Comparison of ENCODE assay signal across 8 cellular contexts in the genomic region with DNA sequence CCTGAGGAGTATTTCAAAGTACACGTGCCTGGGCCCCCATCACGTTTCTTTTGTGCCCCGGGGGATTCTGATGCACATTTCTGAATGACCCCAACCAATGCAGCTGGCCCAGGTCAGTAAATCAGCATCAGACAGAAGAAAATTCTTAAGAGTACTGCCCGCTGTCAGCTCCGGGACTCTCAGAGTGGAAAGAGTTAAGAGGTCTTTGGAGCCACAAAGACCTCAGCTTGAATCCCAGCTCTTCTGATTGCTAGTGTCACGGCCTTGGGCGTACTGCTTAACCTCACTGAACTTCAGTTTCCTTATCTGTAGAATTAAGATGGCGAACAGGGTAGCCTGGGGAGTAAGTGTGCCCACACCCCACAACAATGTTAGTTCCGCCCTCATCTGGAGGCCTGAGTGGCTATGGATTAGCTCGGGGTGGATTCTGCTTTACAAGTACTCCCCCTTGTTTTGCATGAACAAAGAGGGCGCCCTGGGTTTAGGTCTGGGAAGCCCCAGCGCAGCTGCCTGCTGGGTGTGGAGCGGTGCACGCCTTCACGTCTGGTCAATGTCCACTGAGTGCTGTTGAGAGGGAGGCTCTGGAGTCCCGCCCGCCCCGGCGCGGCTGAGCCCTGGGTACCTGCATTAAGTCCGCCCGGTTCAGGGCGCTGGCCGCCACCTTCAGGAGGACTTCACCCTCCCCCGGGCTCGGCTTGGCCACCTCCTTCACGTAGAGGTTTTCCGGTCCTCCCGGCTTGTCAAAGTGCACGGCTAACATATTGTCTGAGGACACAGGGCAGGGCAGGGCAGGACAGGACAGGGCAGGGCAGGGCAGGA. TPM values are rescaled to one million over a fixed set of nuclear protein-coding genes. Genes with fewer than 3 reads are reported as not detected.
DNase-seq lines count a peak whose midpoint lies in the region; ATAC-seq and TF ChIP-seq lines count a peak whose summit lies in the region.

No MANE protein-coding gene starts in this region.

- H3K4me3 Mint-ChIP-seq in WTC11 = peak overlapping the region; percentile 89
- peak overlapping the region; percentile 98 for H3K4me3 Mint-ChIP-seq in neural crest cell

- CTCF ChIA-PET in WTC11 (lab: Charles Lee) = interaction anchor here (0.5 to 3.4 kb wide), 43 partner anchors 8 to 744 kb away, joined by 3 to 64 read pairs (median 5); partner anchors contain the start of genes ATAD2B, FAM228B, FKBP1B and PFN4

- H3K9me3 Mint-ChIP-seq in WTC11 (no peaks in the 10 kb centered on the region), neural crest cell (no peaks in the 10 kb centered on the region)

- POLR2A ChIA-PET in WTC11 (lab: Charles Lee) = interaction anchor here (1.0 to 3.0 kb wide), 12 partner anchors 7 to 326 kb away, joined by 3 to 30 read pairs (median 5); partner anchors contain the start of genes ATAD2B, FAM228B, SF3B6 and WDCP

- H3K27ac Mint-ChIP-seq in WTC11 (peak overlapping the region; percentile 98), neural crest cell (ENCODE audit: unreplicated experiment) (peak overlapping the region; percentile 99)

- peaks cover 38% of the 10 kb centered on the region for H3K36me3 Mint-ChIP-seq in WTC11
- H3K36me3 Mint-ChIP-seq in neural crest cell (ENCODE audit: low read depth) = peaks cover 13% of the 10 kb centered on the region

- DNase-seq in COLO829 (ENCODE audit: low spot score) (peak; percentile 31), NCI-H2107 treated with DMSO at 0.1 percent for 48 hours (lab: John Stamatoyannopoulos, UW; ENCODE audit: unreplicated experiment) (peak; percentile 54), WTC11 (ENCODE audit: low spot score) (peak; percentile 81), fibroblast of peridontal ligament (ENCODE audit: extremely low read depth) (peak; percentile 89), neural crest cell (ENCODE audit: low read depth, low spot score) (no peak), NCI-H446 treated with DMSO at 0.1 percent for 48 hours (lab: John Stamatoyannopoulos, UW) (no peak)

- H3K27me3 Mint-ChIP-seq in WTC11 (ENCODE audit: low read depth) (no peaks in the 10 kb centered on the region), neural crest cell (ENCODE audit: low read depth) (no peaks in the 10 kb centered on the region)

- peak; percentile 80 for ATAC-seq in GM18909 (IDR thresholded peaks at IDR 0.05; ENCODE audit: poor library complexity, unreplicated experiment)
- peak; percentile 80 for ATAC-seq in HG03095 (IDR thresholded peaks at IDR 0.05; ENCODE audit: unreplicated experiment)
- peak; percentile 69 for ATAC-seq in WTC11

- H3K4me1 Mint-ChIP-seq in WTC11 = peaks cover 20% of the 10 kb centered on the region
- H3K4me1 Mint-ChIP-seq in neural crest cell = peaks cover 26% of the 10 kb centered on the region

- TF ChIP-seq CTCF in WTC11 (IDR thresholded peaks at IDR 0.05) (no peak), neural crest cell (conservative IDR thresholded peaks at IDR 0.05) (no peak)

TF ChIP-seq in WTC11, 78 proteins besides CTCF, POLR2A, EP300 and RAD21:
- TF ChIP-seq ETV6 (CRISPR knock-in tag; IDR thresholded peaks at IDR 0.05) = no peak; the same call in 1 of the 2 replicates
- TF ChIP-seq MAX (CRISPR knock-in tag; IDR thresholded peaks at IDR 0.05) = peak; percentile 74
- TF ChIP-seq TCF7 (CRISPR knock-in tag; IDR thresholded peaks at IDR 0.05; ENCODE audit: low read depth) = no peak
- TF ChIP-seq ZNF121 (CRISPR knock-in tag; IDR thresholded peaks at IDR 0.05) = peak; percentile 100
- 0 out of 2 replicates have a peak, but pooled peaks have one; percentile 53 for TF ChIP-seq ZNF219 (CRISPR knock-in tag; IDR thresholded peaks at IDR 0.05; ENCODE audit: borderline replicate concordance)
- peak; percentile 21; the same call in 1 of the 2 replicates for TF ChIP-seq ZNF232 (CRISPR knock-in tag; IDR thresholded peaks at IDR 0.05)
- TF ChIP-seq ZNF416 (CRISPR knock-in tag; IDR thresholded peaks at IDR 0.05) = no peak
- peak; percentile 18; the same call in 1 of the 2 replicates for TF ChIP-seq FOXJ3 (CRISPR knock-in tag; IDR thresholded peaks at IDR 0.05; ENCODE audit: borderline replicate concordance)
- TF ChIP-seq, protein P1, sequence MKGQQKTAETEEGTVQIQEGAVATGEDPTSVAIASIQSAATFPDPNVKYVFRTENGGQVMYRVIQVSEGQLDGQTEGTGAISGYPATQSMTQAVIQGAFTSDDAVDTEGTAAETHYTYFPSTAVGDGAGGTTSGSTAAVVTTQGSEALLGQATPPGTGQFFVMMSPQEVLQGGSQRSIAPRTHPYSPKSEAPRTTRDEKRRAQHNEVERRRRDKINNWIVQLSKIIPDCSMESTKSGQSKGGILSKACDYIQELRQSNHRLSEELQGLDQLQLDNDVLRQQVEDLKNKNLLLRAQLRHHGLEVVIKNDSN (CRISPR knock-in tag; IDR thresholded peaks at IDR 0.05) = no peak; the same call in 1 of the 2 replicates
- TF ChIP-seq CREM (CRISPR knock-in tag; IDR thresholded peaks at IDR 0.05) = no peak
- TF ChIP-seq, protein P2, sequence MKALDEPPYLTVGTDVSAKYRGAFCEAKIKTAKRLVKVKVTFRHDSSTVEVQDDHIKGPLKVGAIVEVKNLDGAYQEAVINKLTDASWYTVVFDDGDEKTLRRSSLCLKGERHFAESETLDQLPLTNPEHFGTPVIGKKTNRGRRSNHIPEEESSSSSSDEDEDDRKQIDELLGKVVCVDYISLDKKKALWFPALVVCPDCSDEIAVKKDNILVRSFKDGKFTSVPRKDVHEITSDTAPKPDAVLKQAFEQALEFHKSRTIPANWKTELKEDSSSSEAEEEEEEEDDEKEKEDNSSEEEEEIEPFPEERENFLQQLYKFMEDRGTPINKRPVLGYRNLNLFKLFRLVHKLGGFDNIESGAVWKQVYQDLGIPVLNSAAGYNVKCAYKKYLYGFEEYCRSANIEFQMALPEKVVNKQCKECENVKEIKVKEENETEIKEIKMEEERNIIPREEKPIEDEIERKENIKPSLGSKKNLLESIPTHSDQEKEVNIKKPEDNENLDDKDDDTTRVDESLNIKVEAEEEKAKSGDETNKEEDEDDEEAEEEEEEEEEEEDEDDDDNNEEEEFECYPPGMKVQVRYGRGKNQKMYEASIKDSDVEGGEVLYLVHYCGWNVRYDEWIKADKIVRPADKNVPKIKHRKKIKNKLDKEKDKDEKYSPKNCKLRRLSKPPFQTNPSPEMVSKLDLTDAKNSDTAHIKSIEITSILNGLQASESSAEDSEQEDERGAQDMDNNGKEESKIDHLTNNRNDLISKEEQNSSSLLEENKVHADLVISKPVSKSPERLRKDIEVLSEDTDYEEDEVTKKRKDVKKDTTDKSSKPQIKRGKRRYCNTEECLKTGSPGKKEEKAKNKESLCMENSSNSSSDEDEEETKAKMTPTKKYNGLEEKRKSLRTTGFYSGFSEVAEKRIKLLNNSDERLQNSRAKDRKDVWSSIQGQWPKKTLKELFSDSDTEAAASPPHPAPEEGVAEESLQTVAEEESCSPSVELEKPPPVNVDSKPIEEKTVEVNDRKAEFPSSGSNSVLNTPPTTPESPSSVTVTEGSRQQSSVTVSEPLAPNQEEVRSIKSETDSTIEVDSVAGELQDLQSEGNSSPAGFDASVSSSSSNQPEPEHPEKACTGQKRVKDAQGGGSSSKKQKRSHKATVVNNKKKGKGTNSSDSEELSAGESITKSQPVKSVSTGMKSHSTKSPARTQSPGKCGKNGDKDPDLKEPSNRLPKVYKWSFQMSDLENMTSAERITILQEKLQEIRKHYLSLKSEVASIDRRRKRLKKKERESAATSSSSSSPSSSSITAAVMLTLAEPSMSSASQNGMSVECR (CRISPR knock-in tag; IDR thresholded peaks at IDR 0.05; ENCODE audit: borderline replicate concordance) = peak; percentile 47; the same call in 1 of the 2 replicates
- TF ChIP-seq TEAD1 (CRISPR knock-in tag; IDR thresholded peaks at IDR 0.05) = 0 out of 2 replicates have a peak, but pooled peaks have one; percentile 17
- peak; percentile 62 for TF ChIP-seq GABPB1 (CRISPR knock-in tag; IDR thresholded peaks at IDR 0.05)
TF ChIP-seq in WTC11: peak in this region for 8.

RNA-seq across cellular contexts. Expression of gene TP53I3, which starts 0.9 kb away (rescaled TPM):
- 29.7 to 33.1 TPM (median 32.9 TPM) in 3 replicates for total RNA-seq in WTC11 (2021)
- 38.3 and 40.8 TPM in 2 replicates for total RNA-seq in neural crest cell

RNA-seq across cellular contexts. Expression of gene SF3B6, which starts 7.7 kb away (rescaled TPM):
- 117 to 128 TPM (median 126 TPM) in 3 replicates for total RNA-seq in WTC11 (2021)
- 89.5 and 94.3 TPM in 2 replicates for total RNA-seq in neural crest cell

RNA-seq across cellular contexts. Expression of gene FKBP1B, which starts 34.2 kb away (rescaled TPM):
- total RNA-seq in WTC11 (2021) (58.6 to 83.9 TPM (median 74.8 TPM) in 3 replicates), neural crest cell (22.0 and 22.1 TPM in 2 replicates)

RNA-seq across cellular contexts. Expression of gene WDCP, which starts 36.6 kb away (rescaled TPM):
- total RNA-seq in WTC11 (2021) (30.5 to 33.6 TPM (median 31.9 TPM) in 3 replicates), neural crest cell (41.8 and 43.9 TPM in 2 replicates)

RNA-seq across cellular contexts. Expression of gene PFN4, which starts 39.4 kb away (rescaled TPM):
- 0.48 TPM in 1 of 3 replicates, not detected in the others for total RNA-seq in WTC11 (2021)
- total RNA-seq in neural crest cell = 1.3 and 1.7 TPM in 2 replicates

Comparison
In these comparisons a context has a peak if more than half of its experiments do, and no peak if none do; other contexts are left out.
1. DNase-seq: peak in COLO829 (single experiment), NCI-H2107 treated with DMSO at 0.1 percent for 48 hours (single experiment), WTC11 (single experiment) and fibroblast of peridontal ligament (single experiment); none in neural crest cell (single experiment) and NCI-H446 treated with DMSO at 0.1 percent for 48 hours (single experiment).
2. Peak in every context shown above with its lines, with median percentiles within 50 percentile points of each other: ATAC-seq.